In the genomic region with DNA sequence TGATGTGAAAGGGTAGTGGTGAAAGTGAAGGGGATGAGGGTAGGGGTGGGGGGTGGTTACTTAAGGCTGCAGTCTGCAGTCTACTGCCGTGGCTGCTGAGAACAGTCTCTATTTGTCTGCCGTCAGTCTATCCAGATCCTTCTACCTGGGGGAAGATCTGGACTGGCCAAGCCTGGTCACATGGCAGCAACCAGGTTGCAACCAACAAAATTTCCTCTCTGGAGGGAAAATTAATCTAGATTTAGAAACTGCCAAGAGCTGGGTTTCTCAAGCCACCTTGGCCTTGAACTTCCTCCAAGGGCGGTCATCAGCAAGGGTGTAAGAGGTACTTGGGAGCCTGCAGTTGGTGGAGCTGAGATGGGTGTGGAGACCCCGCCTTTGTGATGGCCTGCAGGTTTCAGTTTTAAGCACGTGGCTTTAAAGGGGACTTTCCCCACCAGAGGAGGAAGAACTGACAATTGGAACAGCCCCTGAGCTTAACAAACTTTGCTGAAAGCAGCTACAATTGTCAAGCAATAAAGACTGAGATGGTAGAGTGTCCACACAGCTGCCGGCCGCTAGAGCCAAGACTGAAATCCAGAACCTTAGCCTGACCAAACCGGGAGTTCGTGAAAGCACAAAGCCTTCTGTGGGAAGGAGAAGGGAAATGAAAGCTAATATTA, we compare ENCODE assay signal across 8 cellular contexts. TPM values are rescaled to one million over a fixed set of nuclear protein-coding genes. Genes with fewer than 3 reads are reported as not detected.
DNase-seq lines count a peak whose midpoint lies in the region; ATAC-seq and TF ChIP-seq lines count a peak whose summit lies in the region.

No MANE protein-coding gene starts in this region.

- no peak overlapping the region for H3K4me3 ChIP-seq in HUES64 (ENCODE audit: low read length)
- H3K4me3 ChIP-seq in mucosa of stomach (ENCODE audit: low read length): peak overlapping the region; percentile 11

- peak overlapping the region; percentile 66; the same call in 1 of the 2 replicates for H3K27ac ChIP-seq in HUES64 (ENCODE audit: low read depth, low read length)

- no peaks in the 10 kb centered on the region for H3K36me3 Mint-ChIP-seq in chondrocyte (ENCODE audit: low read depth)

- no peaks in the 10 kb centered on the region for H3K36me3 ChIP-seq in HUES64 (ENCODE audit: insufficient read depth, low read length)
- H3K36me3 ChIP-seq in mucosa of stomach (ENCODE audit: control insufficient read depth, insufficient read depth, low read length): no peaks in the 10 kb centered on the region

- no peak for TF ChIP-seq CTCF in chondrocyte (IDR thresholded peaks at IDR 0.05)

- ATAC-seq in GM21381 (IDR thresholded peaks at IDR 0.05; ENCODE audit: unreplicated experiment): peak; percentile 71

- 76% methylated on average over 9 of the region's 9 CpGs for WGBS in HUES64

- peaks cover 8% of the 10 kb centered on the region for H3K4me1 Mint-ChIP-seq in chondrocyte (ENCODE audit: low read depth)

- H3K4me3 Mint-ChIP-seq in chondrocyte (ENCODE audit: unreplicated experiment): no peak overlapping the region

- H3K27me3 ChIP-seq in HUES64 (ENCODE audit: insufficient read depth, low read length) (no peaks in the 10 kb centered on the region), mucosa of stomach (ENCODE audit: control insufficient read depth, insufficient read depth, low read length) (no peaks in the 10 kb centered on the region)

- DNase-seq in CD1c-positive myeloid dendritic cell (ENCODE audit: extremely low spot score) (peak; percentile 87), chondrocyte (ENCODE audit: low spot score) (no peak), hypothalamus (lab: John Stamatoyannopoulos, UW) (no peak), GOT3 (lab: John Stamatoyannopoulos, UW) (no peak)
- DNase-seq in activated CD8-positive, alpha-beta memory T cell treated with anti-CD3 and anti-CD28 coated beads for 24 hours: peak; percentile 86

- H3K9me3 Mint-ChIP-seq in chondrocyte (ENCODE audit: low read depth): no peaks in the 10 kb centered on the region

- H3K9me3 ChIP-seq in HUES64 (ENCODE audit: insufficient read depth, low read depth, low read length): no peaks in the 10 kb centered on the region
- H3K9me3 ChIP-seq in mucosa of stomach (ENCODE audit: control insufficient read depth, low read length): no peaks in the 10 kb centered on the region

- peaks cover 20% of the 10 kb centered on the region for H3K4me1 ChIP-seq in HUES64 (ENCODE audit: insufficient read depth, low read length)
- H3K4me1 ChIP-seq in mucosa of stomach (ENCODE audit: control insufficient read depth, insufficient read depth, low read length): peaks cover 21% of the 10 kb centered on the region

- no peaks in the 10 kb centered on the region for H3K27me3 Mint-ChIP-seq in chondrocyte (ENCODE audit: low read depth)

- H3K9ac ChIP-seq in HUES64 (ENCODE audit: low read depth, low read length) (no peak overlapping the region; the same call in 1 of the 2 replicates), mucosa of stomach (ENCODE audit: low read length) (peak overlapping the region; percentile 52)

- H3K27ac Mint-ChIP-seq in chondrocyte (ENCODE audit: unreplicated experiment): no peak overlapping the region

RNA-seq across cellular contexts. Expression of a gene that starts 31.4 kb away (rescaled TPM):
- 84.6 TPM for polyA plus RNA-seq in HUES64 (2013, experiment 1 of 2)
- polyA plus RNA-seq in HUES64 (2013, experiment 2 of 2): 84.9 TPM
- total RNA-seq in chondrocyte: 76.0 to 101 TPM (median 95.8 TPM) in 3 replicates

RNA-seq across cellular contexts. Expression of a gene that starts 34.1 kb away (rescaled TPM):
- polyA plus RNA-seq in HUES64 (2013, experiment 1 of 2): 1,298 TPM
- 1,577 TPM for polyA plus RNA-seq in HUES64 (2013, experiment 2 of 2)
- total RNA-seq in chondrocyte: 1,771 to 2,562 TPM (median 2,521 TPM) in 3 replicates

RNA-seq across cellular contexts. Expression of a gene that starts 58.7 kb away (rescaled TPM):
- 2.4 TPM for polyA plus RNA-seq in HUES64 (2013, experiment 1 of 2)
- polyA plus RNA-seq in HUES64 (2013, experiment 2 of 2): 2.4 TPM
- 0.37 to 1.2 TPM (median 0.82 TPM) in 3 replicates for total RNA-seq in chondrocyte

Comparison
In these comparisons a context has a peak if more than half of its experiments do, and no peak if none do; other contexts are left out.
1. DNase-seq: peak in CD1c-positive myeloid dendritic cell (single experiment) and activated CD8-positive, alpha-beta memory T cell treated with anti-CD3 and anti-CD28 coated beads for 24 hours (single experiment); none in chondrocyte (single experiment), hypothalamus (0 of 51) and GOT3 (single experiment).